1 cellular context compared by ENCODE assay signal in the genomic region with DNA sequence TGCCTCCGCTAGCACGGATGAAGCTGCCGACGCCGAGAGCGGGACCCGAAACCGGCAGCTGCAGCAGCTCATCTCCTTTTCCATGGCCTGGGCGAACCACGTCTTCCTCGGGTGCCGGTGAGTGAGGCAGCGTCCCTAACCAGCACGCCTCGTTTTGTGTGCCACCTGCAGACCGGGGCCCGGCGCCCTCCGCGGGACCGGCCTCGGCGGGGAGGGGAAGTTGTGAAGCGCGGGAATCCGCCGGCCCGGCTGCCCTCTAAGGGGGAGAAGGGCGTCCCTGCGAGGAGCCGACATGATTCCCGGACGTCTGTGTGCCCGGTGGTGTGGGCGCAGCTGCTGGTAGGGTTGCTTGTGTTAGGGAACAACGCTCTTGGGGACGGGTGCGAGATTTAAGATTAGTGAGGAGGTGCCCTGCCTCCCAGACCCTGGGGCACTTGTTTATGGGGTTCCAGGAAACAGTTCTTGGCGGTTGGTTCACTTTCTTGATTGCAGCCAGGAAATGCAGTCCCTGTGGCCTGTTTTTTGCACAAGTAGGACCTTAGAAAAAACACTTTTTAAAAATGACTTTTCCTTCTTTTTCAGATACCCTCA.
TF ChIP-seq lines count a peak whose summit lies in the region.

No MANE protein-coding gene starts in this region.

TF ChIP-seq in K562, 482 proteins besides CTCF, POLR2A, EP300 and RAD21 (continued from another document and continues in another):
- TF ChIP-seq, protein P1, sequence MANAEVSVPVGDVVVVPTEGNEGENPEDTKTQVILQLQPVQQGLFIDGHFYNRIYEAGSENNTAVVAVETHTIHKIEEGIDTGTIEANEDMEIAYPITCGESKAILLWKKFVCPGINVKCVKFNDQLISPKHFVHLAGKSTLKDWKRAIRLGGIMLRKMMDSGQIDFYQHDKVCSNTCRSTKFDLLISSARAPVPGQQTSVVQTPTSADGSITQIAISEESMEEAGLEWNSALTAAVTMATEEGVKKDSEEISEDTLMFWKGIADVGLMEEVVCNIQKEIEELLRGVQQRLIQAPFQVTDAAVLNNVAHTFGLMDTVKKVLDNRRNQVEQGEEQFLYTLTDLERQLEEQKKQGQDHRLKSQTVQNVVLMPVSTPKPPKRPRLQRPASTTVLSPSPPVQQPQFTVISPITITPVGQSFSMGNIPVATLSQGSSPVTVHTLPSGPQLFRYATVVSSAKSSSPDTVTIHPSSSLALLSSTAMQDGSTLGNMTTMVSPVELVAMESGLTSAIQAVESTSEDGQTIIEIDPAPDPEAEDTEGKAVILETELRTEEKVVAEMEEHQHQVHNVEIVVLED (CRISPR knock-in tag; IDR thresholded peaks at IDR 0.05) = no peak
- no peak for TF ChIP-seq SIN3A (IDR thresholded peaks at IDR 0.05; ENCODE audit: borderline replicate concordance in 2 of 2, control insufficient read depth in 1 of 2, low read depth in 2 of 2, low read length in 2 of 2)
- TF ChIP-seq, protein P2, sequence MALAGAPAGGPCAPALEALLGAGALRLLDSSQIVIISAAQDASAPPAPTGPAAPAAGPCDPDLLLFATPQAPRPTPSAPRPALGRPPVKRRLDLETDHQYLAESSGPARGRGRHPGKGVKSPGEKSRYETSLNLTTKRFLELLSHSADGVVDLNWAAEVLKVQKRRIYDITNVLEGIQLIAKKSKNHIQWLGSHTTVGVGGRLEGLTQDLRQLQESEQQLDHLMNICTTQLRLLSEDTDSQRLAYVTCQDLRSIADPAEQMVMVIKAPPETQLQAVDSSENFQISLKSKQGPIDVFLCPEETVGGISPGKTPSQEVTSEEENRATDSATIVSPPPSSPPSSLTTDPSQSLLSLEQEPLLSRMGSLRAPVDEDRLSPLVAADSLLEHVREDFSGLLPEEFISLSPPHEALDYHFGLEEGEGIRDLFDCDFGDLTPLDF (CRISPR knock-in tag; IDR thresholded peaks at IDR 0.05) = no peak
- TF ChIP-seq, protein P3, sequence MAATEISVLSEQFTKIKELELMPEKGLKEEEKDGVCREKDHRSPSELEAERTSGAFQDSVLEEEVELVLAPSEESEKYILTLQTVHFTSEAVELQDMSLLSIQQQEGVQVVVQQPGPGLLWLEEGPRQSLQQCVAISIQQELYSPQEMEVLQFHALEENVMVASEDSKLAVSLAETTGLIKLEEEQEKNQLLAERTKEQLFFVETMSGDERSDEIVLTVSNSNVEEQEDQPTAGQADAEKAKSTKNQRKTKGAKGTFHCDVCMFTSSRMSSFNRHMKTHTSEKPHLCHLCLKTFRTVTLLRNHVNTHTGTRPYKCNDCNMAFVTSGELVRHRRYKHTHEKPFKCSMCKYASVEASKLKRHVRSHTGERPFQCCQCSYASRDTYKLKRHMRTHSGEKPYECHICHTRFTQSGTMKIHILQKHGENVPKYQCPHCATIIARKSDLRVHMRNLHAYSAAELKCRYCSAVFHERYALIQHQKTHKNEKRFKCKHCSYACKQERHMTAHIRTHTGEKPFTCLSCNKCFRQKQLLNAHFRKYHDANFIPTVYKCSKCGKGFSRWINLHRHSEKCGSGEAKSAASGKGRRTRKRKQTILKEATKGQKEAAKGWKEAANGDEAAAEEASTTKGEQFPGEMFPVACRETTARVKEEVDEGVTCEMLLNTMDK (IDR thresholded peaks at IDR 0.05; ENCODE audit: borderline replicate concordance, insufficient read depth, low read depth, low read length, poor library complexity, severe bottlenecking) = no peak
- TF ChIP-seq ETV1 (tag; conservative IDR thresholded peaks at IDR 0.05; ENCODE audit: low read depth) = no peak
- no peak for TF ChIP-seq ZNF766 (CRISPR knock-in tag; conservative IDR thresholded peaks at IDR 0.05)
- TF ChIP-seq ZNF668 (CRISPR knock-in tag; IDR thresholded peaks at IDR 0.05) = no peak
- TF ChIP-seq ERF (CRISPR knock-in tag; IDR thresholded peaks at IDR 0.05) = no peak
- TF ChIP-seq ZNF586 (CRISPR knock-in tag; conservative IDR thresholded peaks at IDR 0.05) = no peak
- TF ChIP-seq MCM7 (IDR thresholded peaks at IDR 0.05) = no peak
- TF ChIP-seq, protein P4, sequence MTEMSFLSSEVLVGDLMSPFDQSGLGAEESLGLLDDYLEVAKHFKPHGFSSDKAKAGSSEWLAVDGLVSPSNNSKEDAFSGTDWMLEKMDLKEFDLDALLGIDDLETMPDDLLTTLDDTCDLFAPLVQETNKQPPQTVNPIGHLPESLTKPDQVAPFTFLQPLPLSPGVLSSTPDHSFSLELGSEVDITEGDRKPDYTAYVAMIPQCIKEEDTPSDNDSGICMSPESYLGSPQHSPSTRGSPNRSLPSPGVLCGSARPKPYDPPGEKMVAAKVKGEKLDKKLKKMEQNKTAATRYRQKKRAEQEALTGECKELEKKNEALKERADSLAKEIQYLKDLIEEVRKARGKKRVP (CRISPR knock-in tag; IDR thresholded peaks at IDR 0.05) = no peak
- TF ChIP-seq, protein P5, sequence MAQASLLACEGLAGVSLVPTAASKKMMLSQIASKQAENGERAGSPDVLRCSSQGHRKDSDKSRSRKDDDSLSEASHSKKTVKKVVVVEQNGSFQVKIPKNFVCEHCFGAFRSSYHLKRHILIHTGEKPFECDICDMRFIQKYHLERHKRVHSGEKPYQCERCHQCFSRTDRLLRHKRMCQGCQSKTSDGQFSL (CRISPR knock-in tag; IDR thresholded peaks at IDR 0.05) = no peak
- TF ChIP-seq, protein P5 (tag; IDR thresholded peaks at IDR 0.05) = no peak
- TF ChIP-seq NONO (IDR thresholded peaks at IDR 0.05; ENCODE audit: low read depth in 2 of 2, low read length in 1 of 2) = no peak
- TF ChIP-seq NFXL1 (CRISPR knock-in tag; IDR thresholded peaks at IDR 0.05) = no peak
- no peak for TF ChIP-seq ZNF561 (CRISPR knock-in tag; conservative IDR thresholded peaks at IDR 0.05)
- no peak for TF ChIP-seq BRCA1 (IDR thresholded peaks at IDR 0.05)
- TF ChIP-seq BRCA1 (CRISPR knock-in tag; IDR thresholded peaks at IDR 0.05) = no peak
- TF ChIP-seq NR2C2 (CRISPR knock-in tag; IDR thresholded peaks at IDR 0.05) = no peak
- TF ChIP-seq NR2C2 (tag; IDR thresholded peaks at IDR 0.05) = no peak
- no peak for TF ChIP-seq ZNF764 (CRISPR knock-in tag; IDR thresholded peaks at IDR 0.05; ENCODE audit: low read depth)
- no peak for TF ChIP-seq BRF1 (IDR thresholded peaks at IDR 0.05; ENCODE audit: borderline replicate concordance, extremely low read depth, insufficient read length)
- TF ChIP-seq, protein P6, sequence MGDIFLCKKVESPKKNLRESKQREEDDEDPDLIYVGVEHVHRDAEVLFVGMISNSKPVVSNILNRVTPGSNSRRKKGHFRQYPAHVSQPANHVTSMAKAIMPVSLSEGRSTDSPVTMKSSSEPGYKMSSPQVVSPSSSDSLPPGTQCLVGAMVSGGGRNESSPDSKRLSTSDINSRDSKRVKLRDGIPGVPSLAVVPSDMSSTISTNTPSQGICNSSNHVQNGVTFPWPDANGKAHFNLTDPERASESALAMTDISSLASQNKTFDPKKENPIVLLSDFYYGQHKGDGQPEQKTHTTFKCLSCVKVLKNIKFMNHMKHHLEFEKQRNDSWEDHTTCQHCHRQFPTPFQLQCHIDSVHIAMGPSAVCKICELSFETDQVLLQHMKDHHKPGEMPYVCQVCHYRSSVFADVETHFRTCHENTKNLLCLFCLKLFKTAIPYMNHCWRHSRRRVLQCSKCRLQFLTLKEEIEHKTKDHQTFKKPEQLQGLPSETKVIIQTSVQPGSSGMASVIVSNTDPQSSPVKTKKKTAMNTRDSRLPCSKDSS (IDR thresholded peaks at IDR 0.05; ENCODE audit: low read depth, partially characterized antibody) = no peak
- TF ChIP-seq ZNF184 (CRISPR knock-in tag; IDR thresholded peaks at IDR 0.05) = no peak
- TF ChIP-seq TGIF2 (CRISPR knock-in tag; IDR thresholded peaks at IDR 0.05) = peak; percentile 53; the same call in 1 of the 2 replicates
- 0 out of 2 replicates have a peak, but pooled peaks have one; percentile 6 for TF ChIP-seq DPF2 (IDR thresholded peaks at IDR 0.05)
- peak; percentile 17 for TF ChIP-seq PRPF4 (IDR thresholded peaks at IDR 0.05; ENCODE audit: insufficient read depth, low read depth, low read length, poor library complexity, severe bottlenecking)
- no peak for TF ChIP-seq ZNF507 (tag; conservative IDR thresholded peaks at IDR 0.05)
- TF ChIP-seq PHB (CRISPR knock-in tag; IDR thresholded peaks at IDR 0.05) = no peak
- TF ChIP-seq, protein P7, sequence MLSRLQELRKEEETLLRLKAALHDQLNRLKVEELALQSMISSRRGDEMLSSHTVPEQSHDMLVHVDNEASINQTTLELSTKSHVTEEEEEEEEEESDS (CRISPR knock-in tag; IDR thresholded peaks at IDR 0.05) = no peak
- TF ChIP-seq HNRNPLL (IDR thresholded peaks at IDR 0.05; ENCODE audit: low read depth, low read length, poor library complexity, severe bottlenecking) = no peak
- no peak for TF ChIP-seq CHCHD3 (CRISPR knock-in tag; IDR thresholded peaks at IDR 0.05)
- TF ChIP-seq, protein P8, sequence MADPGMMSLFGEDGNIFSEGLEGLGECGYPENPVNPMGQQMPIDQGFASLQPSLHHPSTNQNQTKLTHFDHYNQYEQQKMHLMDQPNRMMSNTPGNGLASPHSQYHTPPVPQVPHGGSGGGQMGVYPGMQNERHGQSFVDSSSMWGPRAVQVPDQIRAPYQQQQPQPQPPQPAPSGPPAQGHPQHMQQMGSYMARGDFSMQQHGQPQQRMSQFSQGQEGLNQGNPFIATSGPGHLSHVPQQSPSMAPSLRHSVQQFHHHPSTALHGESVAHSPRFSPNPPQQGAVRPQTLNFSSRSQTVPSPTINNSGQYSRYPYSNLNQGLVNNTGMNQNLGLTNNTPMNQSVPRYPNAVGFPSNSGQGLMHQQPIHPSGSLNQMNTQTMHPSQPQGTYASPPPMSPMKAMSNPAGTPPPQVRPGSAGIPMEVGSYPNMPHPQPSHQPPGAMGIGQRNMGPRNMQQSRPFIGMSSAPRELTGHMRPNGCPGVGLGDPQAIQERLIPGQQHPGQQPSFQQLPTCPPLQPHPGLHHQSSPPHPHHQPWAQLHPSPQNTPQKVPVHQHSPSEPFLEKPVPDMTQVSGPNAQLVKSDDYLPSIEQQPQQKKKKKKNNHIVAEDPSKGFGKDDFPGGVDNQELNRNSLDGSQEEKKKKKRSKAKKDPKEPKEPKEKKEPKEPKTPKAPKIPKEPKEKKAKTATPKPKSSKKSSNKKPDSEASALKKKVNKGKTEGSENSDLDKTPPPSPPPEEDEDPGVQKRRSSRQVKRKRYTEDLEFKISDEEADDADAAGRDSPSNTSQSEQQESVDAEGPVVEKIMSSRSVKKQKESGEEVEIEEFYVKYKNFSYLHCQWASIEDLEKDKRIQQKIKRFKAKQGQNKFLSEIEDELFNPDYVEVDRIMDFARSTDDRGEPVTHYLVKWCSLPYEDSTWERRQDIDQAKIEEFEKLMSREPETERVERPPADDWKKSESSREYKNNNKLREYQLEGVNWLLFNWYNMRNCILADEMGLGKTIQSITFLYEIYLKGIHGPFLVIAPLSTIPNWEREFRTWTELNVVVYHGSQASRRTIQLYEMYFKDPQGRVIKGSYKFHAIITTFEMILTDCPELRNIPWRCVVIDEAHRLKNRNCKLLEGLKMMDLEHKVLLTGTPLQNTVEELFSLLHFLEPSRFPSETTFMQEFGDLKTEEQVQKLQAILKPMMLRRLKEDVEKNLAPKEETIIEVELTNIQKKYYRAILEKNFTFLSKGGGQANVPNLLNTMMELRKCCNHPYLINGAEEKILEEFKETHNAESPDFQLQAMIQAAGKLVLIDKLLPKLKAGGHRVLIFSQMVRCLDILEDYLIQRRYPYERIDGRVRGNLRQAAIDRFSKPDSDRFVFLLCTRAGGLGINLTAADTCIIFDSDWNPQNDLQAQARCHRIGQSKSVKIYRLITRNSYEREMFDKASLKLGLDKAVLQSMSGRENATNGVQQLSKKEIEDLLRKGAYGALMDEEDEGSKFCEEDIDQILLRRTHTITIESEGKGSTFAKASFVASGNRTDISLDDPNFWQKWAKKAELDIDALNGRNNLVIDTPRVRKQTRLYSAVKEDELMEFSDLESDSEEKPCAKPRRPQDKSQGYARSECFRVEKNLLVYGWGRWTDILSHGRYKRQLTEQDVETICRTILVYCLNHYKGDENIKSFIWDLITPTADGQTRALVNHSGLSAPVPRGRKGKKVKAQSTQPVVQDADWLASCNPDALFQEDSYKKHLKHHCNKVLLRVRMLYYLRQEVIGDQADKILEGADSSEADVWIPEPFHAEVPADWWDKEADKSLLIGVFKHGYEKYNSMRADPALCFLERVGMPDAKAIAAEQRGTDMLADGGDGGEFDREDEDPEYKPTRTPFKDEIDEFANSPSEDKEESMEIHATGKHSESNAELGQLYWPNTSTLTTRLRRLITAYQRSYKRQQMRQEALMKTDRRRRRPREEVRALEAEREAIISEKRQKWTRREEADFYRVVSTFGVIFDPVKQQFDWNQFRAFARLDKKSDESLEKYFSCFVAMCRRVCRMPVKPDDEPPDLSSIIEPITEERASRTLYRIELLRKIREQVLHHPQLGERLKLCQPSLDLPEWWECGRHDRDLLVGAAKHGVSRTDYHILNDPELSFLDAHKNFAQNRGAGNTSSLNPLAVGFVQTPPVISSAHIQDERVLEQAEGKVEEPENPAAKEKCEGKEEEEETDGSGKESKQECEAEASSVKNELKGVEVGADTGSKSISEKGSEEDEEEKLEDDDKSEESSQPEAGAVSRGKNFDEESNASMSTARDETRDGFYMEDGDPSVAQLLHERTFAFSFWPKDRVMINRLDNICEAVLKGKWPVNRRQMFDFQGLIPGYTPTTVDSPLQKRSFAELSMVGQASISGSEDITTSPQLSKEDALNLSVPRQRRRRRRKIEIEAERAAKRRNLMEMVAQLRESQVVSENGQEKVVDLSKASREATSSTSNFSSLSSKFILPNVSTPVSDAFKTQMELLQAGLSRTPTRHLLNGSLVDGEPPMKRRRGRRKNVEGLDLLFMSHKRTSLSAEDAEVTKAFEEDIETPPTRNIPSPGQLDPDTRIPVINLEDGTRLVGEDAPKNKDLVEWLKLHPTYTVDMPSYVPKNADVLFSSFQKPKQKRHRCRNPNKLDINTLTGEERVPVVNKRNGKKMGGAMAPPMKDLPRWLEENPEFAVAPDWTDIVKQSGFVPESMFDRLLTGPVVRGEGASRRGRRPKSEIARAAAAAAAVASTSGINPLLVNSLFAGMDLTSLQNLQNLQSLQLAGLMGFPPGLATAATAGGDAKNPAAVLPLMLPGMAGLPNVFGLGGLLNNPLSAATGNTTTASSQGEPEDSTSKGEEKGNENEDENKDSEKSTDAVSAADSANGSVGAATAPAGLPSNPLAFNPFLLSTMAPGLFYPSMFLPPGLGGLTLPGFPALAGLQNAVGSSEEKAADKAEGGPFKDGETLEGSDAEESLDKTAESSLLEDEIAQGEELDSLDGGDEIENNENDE (IDR thresholded peaks at IDR 0.05; ENCODE audit: low read depth, low read length) = no peak
- TF ChIP-seq, protein P9, sequence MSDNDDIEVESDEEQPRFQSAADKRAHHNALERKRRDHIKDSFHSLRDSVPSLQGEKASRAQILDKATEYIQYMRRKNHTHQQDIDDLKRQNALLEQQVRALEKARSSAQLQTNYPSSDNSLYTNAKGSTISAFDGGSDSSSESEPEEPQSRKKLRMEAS (CRISPR knock-in tag; IDR thresholded peaks at IDR 0.05) = peak; percentile 55
- TF ChIP-seq ARHGAP35 (IDR thresholded peaks at IDR 0.05; ENCODE audit: partially characterized antibody) = no peak
- 0 out of 4 replicates have a peak, but pooled peaks of 1 of the 2 experiments have one; percentile 40 for TF ChIP-seq TEAD1 (CRISPR knock-in tag; IDR thresholded peaks at IDR 0.05)
- TF ChIP-seq ZNF24 (IDR thresholded peaks at IDR 0.05) = no peak
- TF ChIP-seq GTF2E2 (tag; IDR thresholded peaks at IDR 0.05) = no peak
- TF ChIP-seq MYC (IDR thresholded peaks at IDR 0.05; ENCODE audit: low read depth, low read length) = no peak; the same call in 1 of the 2 replicates
- no peak for TF ChIP-seq MYC (CRISPR knock-in tag; IDR thresholded peaks at IDR 0.05; ENCODE audit: borderline replicate concordance, low read depth)
- TF ChIP-seq SMARCC2 (IDR thresholded peaks at IDR 0.05; ENCODE audit: low read depth) = no peak
- no peak for TF ChIP-seq XRCC5 (IDR thresholded peaks at IDR 0.05; ENCODE audit: low read depth, low read length)
